In genomic region chr19:45592366-45592765, GRCh38 we compare ENCODE assay signal across 1 cellular context.
TF ChIP-seq lines count a peak whose summit lies in the region.

No MANE protein-coding gene starts in this region.

TF ChIP-seq in HepG2, 621 proteins besides CTCF, POLR2A, EP300 and RAD21:
- TF ChIP-seq ZNF883 (CRISPR knock-in tag; IDR thresholded peaks at IDR 0.05; ENCODE audit: not compliant biosample characterization) (no peak), LCORL (IDR thresholded peaks at IDR 0.05) (no peak), LCORL (CRISPR knock-in tag; IDR thresholded peaks at IDR 0.05) (no peak)
TF ChIP-seq in HepG2: peak in this region for 0.
